In genomic region chr5:37370864-37371726, GRCh38 we compare ENCODE assay signal across 1 cellular context.
TF ChIP-seq lines count a peak whose summit lies in the region.

TSS of gene NUP155 (minus strand) at chr5:37371106. CDS start at chr5:37370977, 129 bp downstream.

TF ChIP-seq in HepG2, 621 proteins besides CTCF, POLR2A, EP300 and RAD21 (continued from another document and continues in another):
- no peak for TF ChIP-seq ZNF639 (CRISPR knock-in tag; conservative IDR thresholded peaks at IDR 0.05)
- TF ChIP-seq JUN (CRISPR knock-in tag; IDR thresholded peaks at IDR 0.05), result no peak
- TF ChIP-seq MIER2 (CRISPR knock-in tag; IDR thresholded peaks at IDR 0.05), result 0 out of 2 replicates have a peak, but pooled peaks have one; percentile 15
- TF ChIP-seq ZFP36 (IDR thresholded peaks at IDR 0.05; ENCODE audit: borderline replicate concordance, low read depth, low read length, partially characterized antibody), result no peak
- no peak for TF ChIP-seq DNMT3B (CRISPR knock-in tag; conservative IDR thresholded peaks at IDR 0.05)
- TF ChIP-seq DBP (CRISPR knock-in tag; IDR thresholded peaks at IDR 0.05; ENCODE audit: not compliant biosample characterization), result no peak
- TF ChIP-seq ZNF609 (CRISPR knock-in tag; IDR thresholded peaks at IDR 0.05; ENCODE audit: borderline replicate concordance), result no peak
- peak; percentile 26; the same call in 1 of the 2 replicates for TF ChIP-seq NFKB2 (CRISPR knock-in tag; IDR thresholded peaks at IDR 0.05; ENCODE audit: borderline replicate concordance)
- 0 out of 2 replicates have a peak, but pooled peaks have one; percentile 27 for TF ChIP-seq ISL2 (CRISPR knock-in tag; IDR thresholded peaks at IDR 0.05)
- no peak for TF ChIP-seq RFX3 (CRISPR knock-in tag; IDR thresholded peaks at IDR 0.05)
- TF ChIP-seq HDAC6 (IDR thresholded peaks at IDR 0.05; ENCODE audit: low read depth, low read length), result no peak
- TF ChIP-seq GATAD1 (CRISPR knock-in tag; IDR thresholded peaks at IDR 0.05), result peak; percentile 99
- TF ChIP-seq PITX1 (CRISPR knock-in tag; IDR thresholded peaks at IDR 0.05), result no peak
- TF ChIP-seq ZNF232 (CRISPR knock-in tag; IDR thresholded peaks at IDR 0.05; ENCODE audit: borderline replicate concordance), result no peak
- peak; percentile 73; the same call in 1 of the 2 replicates for TF ChIP-seq SNAPC5 (CRISPR knock-in tag; IDR thresholded peaks at IDR 0.05; ENCODE audit: borderline replicate concordance)
- no peak for TF ChIP-seq TERF1 (CRISPR knock-in tag; IDR thresholded peaks at IDR 0.05)
- TF ChIP-seq KDM5A (IDR thresholded peaks at IDR 0.05; ENCODE audit: borderline replicate concordance, low read length), result peak; percentile 95
- no peak for TF ChIP-seq ZNF484 (CRISPR knock-in tag; IDR thresholded peaks at IDR 0.05; ENCODE audit: borderline replicate concordance, low read depth)
- TF ChIP-seq CEBPZ (IDR thresholded peaks at IDR 0.05; ENCODE audit: low read length), result no peak
- peak; percentile 65 for TF ChIP-seq IKZF5 (CRISPR knock-in tag; IDR thresholded peaks at IDR 0.05)
- no peak for TF ChIP-seq NPAS2 (CRISPR knock-in tag; IDR thresholded peaks at IDR 0.05; ENCODE audit: borderline replicate concordance)
- TF ChIP-seq ZFP36L1 (CRISPR knock-in tag; IDR thresholded peaks at IDR 0.05), result peak; percentile 74; the same call in 1 of the 2 replicates
- TF ChIP-seq AGO1 (IDR thresholded peaks at IDR 0.05; ENCODE audit: low read depth, low read length, poor library complexity, severe bottlenecking), result no peak
- TF ChIP-seq ZBTB33 (CRISPR knock-in tag; IDR thresholded peaks at IDR 0.05), result no peak
- TF ChIP-seq ZNF546 (CRISPR knock-in tag; conservative IDR thresholded peaks at IDR 0.05), result no peak
- TF ChIP-seq ZNF460 (CRISPR knock-in tag; IDR thresholded peaks at IDR 0.05; ENCODE audit: borderline replicate concordance), result no peak
- TF ChIP-seq NRL (CRISPR knock-in tag; IDR thresholded peaks at IDR 0.05; ENCODE audit: borderline replicate concordance), result 0 out of 2 replicates have a peak, but pooled peaks have one; percentile 61
- TF ChIP-seq PCBP1 (IDR thresholded peaks at IDR 0.05; ENCODE audit: borderline replicate concordance, low read depth, low read length), result peak; percentile 99
- TF ChIP-seq DRAP1 (CRISPR knock-in tag; IDR thresholded peaks at IDR 0.05), result peak; percentile 41; the same call in 1 of the 2 replicates
- peak; percentile 90; the same call in 1 of the 2 replicates for TF ChIP-seq SIN3A (IDR thresholded peaks at IDR 0.05; ENCODE audit: borderline replicate concordance, low read depth, low read length)
- TF ChIP-seq ZBTB14 (CRISPR knock-in tag; IDR thresholded peaks at IDR 0.05), result peak; percentile 43
- TF ChIP-seq ZBTB4 (CRISPR knock-in tag; IDR thresholded peaks at IDR 0.05; ENCODE audit: borderline replicate concordance), result no peak
- TF ChIP-seq RFX5 (IDR thresholded peaks at IDR 0.05; ENCODE audit: low read depth, low read length), result no peak
